ENCODE assay signal across 10 cellular contexts in genomic region chr12:46830731-46831334, GRCh38. TPM values are rescaled to one million over a fixed set of nuclear protein-coding genes. Genes with fewer than 3 reads are reported as not detected.
DNase-seq lines count a peak whose midpoint lies in the region; ATAC-seq, FAIRE-seq and TF ChIP-seq lines count a peak whose summit lies in the region.
"Had no signal": no experiment of that assay in that cellular context is flagged by ENCODE, and none has a peak within 500 bp of the region (broad histone marks: within the 10 kb centered on the region; RNA-seq: fewer than 3 reads in every experiment).

No MANE protein-coding gene starts in this region.

- peak overlapping the region; percentile 40 to 48 (median 42) for H3K4me3 ChIP-seq in mammary epithelial cell (replicated peaks in 1 of 3; ENCODE audit: insufficient read depth in 1 of 3, low read depth in 2 of 3, low read length in 3 of 3)
- peak overlapping the region; percentile 29 to 71 (median 50) for H3K4me3 ChIP-seq in keratinocyte (ENCODE audit: control insufficient read depth in 2 of 3, extremely low read depth in 1 of 3, insufficient read depth in 2 of 3, low read depth in 1 of 3, low read length in 3 of 3)
- H3K4me3 ChIP-seq: BLaER1 had no signal

- H2AFZ ChIP-seq in mammary epithelial cell (ENCODE audit: low read depth, low read length): peak overlapping the region; percentile 90
- H2AFZ ChIP-seq in keratinocyte (ENCODE audit: control insufficient read depth, low read length): peak overlapping the region; percentile 72

- H3K4me1 Mint-ChIP-seq in stimulated activated naive CD8-positive, alpha-beta T cell treated with anti-CD3 and anti-CD28 coated beads, Interleukin-15, amount 100 ng/mL, for 72 hours: peaks cover 23% of the 10 kb centered on the region

- in situ Hi-C loops in mammary epithelial cell (cut with MboI; ENCODE audit: low sequenced_read_pairs in 2 of 2): no loop called here

- dilution Hi-C loops in mammary epithelial cell (cut with HindIII; ENCODE audit: low sequenced_read_pairs) (no loop called here), keratinocyte (cut with MboI; ENCODE audit: extremely low pct_ligation_motif_present, low sequenced_read_pairs) (no loop called here)

- CTCF ChIA-PET in mammary epithelial cell (lab: Charles Lee; ENCODE audit: low non-redundant PET): interaction anchor here (0.7 kb wide), 1 partner anchor 275 kb away, joined by 3 read pairs; no protein-coding TSS in a partner anchor

- TF ChIP-seq CTCF in mammary epithelial cell (conservative IDR thresholded peaks at IDR 0.05 in 1 of 2, IDR thresholded peaks at IDR 0.05 in 1 of 2; ENCODE audit: extremely low read depth in 1 of 2, insufficient read depth in 1 of 2, low read depth in 1 of 2, low read length in 2 of 2) (no peak), keratinocyte (optimal IDR thresholded peaks at IDR 0.05 in 1 of 3, IDR thresholded peaks at IDR 0.05 in 1 of 3, conservative IDR thresholded peaks at IDR 0.05 in 1 of 3; ENCODE audit: extremely low read depth in 1 of 3, insufficient read depth in 2 of 3, low read length in 3 of 3) (no peak)

- no peak for FAIRE-seq in keratinocyte (lab: Jason Lieb, UNC)

- H3K9me1 ChIP-seq in keratinocyte (ENCODE audit: control insufficient read depth, extremely low read depth, insufficient read depth, low read length): no peaks in the 10 kb centered on the region

- H3K9me3 ChIP-seq in mammary epithelial cell (replicated peaks; ENCODE audit: insufficient read depth, low read length) (no peaks in the 10 kb centered on the region), keratinocyte (ENCODE audit: control insufficient read depth, low read depth, low read length) (no peaks in the 10 kb centered on the region)
- H3K9me3 ChIP-seq: adrenal gland had no signal

- H3K27ac Mint-ChIP-seq in stimulated activated naive CD8-positive, alpha-beta T cell treated with anti-CD3 and anti-CD28 coated beads, Interleukin-15, amount 100 ng/mL, for 72 hours: no peak overlapping the region

- DNase-seq in NCI-H510A treated with DMSO at 0.1 percent for 48 hours (lab: John Stamatoyannopoulos, UW): peak; percentile 47
- DNase-seq in NCI-H510A (lab: John Stamatoyannopoulos, UW): no peak
- peak; percentile 33 for DNase-seq in mammary epithelial cell
- DNase-seq in keratinocyte (ENCODE audit: low read depth, low spot score): no peak
- DNase-seq in stimulated activated naive CD8-positive, alpha-beta T cell treated with anti-CD3 and anti-CD28 coated beads, Interleukin-15, amount 100 ng/mL, for 72 hours: no peak
- no peak for DNase-seq in NCI-H526 (lab: John Stamatoyannopoulos, UW)
- no peak for DNase-seq in occipital lobe (lab: John Stamatoyannopoulos, UW)
- no peak for DNase-seq in NCI-H2171 treated with DMSO at 0.1 percent for 48 hours (lab: John Stamatoyannopoulos, UW)

- intact Hi-C loops in mammary epithelial cell (cut with micrococcal nuclease): loop anchor here (5.0 kb wide), 1 partner anchor 154 kb away; no protein-coding TSS in a partner anchor

- H3K27me3 ChIP-seq in mammary epithelial cell (ENCODE audit: insufficient read depth, low read length): no peaks in the 10 kb centered on the region
- peaks cover 11% of the 10 kb centered on the region for H3K27me3 ChIP-seq in keratinocyte (ENCODE audit: control insufficient read depth, extremely low read depth, insufficient read depth, low read length)
- H3K27me3 ChIP-seq: BLaER1 had no signal

- H3K36me3 ChIP-seq in mammary epithelial cell (ENCODE audit: insufficient read depth, low read length) (no peaks in the 10 kb centered on the region), keratinocyte (ENCODE audit: control insufficient read depth in 2 of 2, extremely low read depth in 1 of 2, insufficient read depth in 2 of 2, low read length in 2 of 2) (no peaks in the 10 kb centered on the region)
- H3K36me3 ChIP-seq: adrenal gland, BLaER1 had no signal

- H3K4me1 ChIP-seq in mammary epithelial cell (ENCODE audit: insufficient read depth, low read length): peaks cover 18% of the 10 kb centered on the region
- peaks cover 13% of the 10 kb centered on the region for H3K4me1 ChIP-seq in keratinocyte (ENCODE audit: control insufficient read depth, extremely low read depth, insufficient read depth, low read length)
- H3K4me1 ChIP-seq: BLaER1 had no signal

- H3K9me3 Mint-ChIP-seq in stimulated activated naive CD8-positive, alpha-beta T cell treated with anti-CD3 and anti-CD28 coated beads, Interleukin-15, amount 100 ng/mL, for 72 hours: no peaks in the 10 kb centered on the region

- peak overlapping the region; percentile 99 for H3K4me2 ChIP-seq in mammary epithelial cell (ENCODE audit: insufficient read depth, low read depth, low read length)
- peak overlapping the region; percentile 99 for H3K4me2 ChIP-seq in keratinocyte (ENCODE audit: control insufficient read depth, extremely low read depth, insufficient read depth, low read depth, low read length)
- H3K4me2 ChIP-seq: BLaER1 had no signal

- H3K79me2 ChIP-seq in mammary epithelial cell (ENCODE audit: insufficient read depth, low read length): no peaks in the 10 kb centered on the region
- no peaks in the 10 kb centered on the region for H3K79me2 ChIP-seq in keratinocyte (ENCODE audit: control insufficient read depth, insufficient read depth, low read length)

- peaks cover 72% of the 10 kb centered on the region for H3K27me3 Mint-ChIP-seq in stimulated activated naive CD8-positive, alpha-beta T cell treated with anti-CD3 and anti-CD28 coated beads, Interleukin-15, amount 100 ng/mL, for 72 hours

- H4K20me1 ChIP-seq in mammary epithelial cell (ENCODE audit: insufficient read depth, low read length): no peaks in the 10 kb centered on the region
- H4K20me1 ChIP-seq in keratinocyte (ENCODE audit: control insufficient read depth, extremely low read depth, insufficient read depth, low read length): no peaks in the 10 kb centered on the region
- H4K20me1 ChIP-seq: BLaER1 had no signal

- no peak overlapping the region for H3K9ac ChIP-seq in mammary epithelial cell (ENCODE audit: insufficient read depth, low read length)
- H3K9ac ChIP-seq in keratinocyte (ENCODE audit: control insufficient read depth, extremely low read depth, insufficient read depth, low read length): peak overlapping the region; percentile 48
- H3K9ac ChIP-seq: BLaER1 had no signal

- BruUV-seq in mammary epithelial cell (replicated peaks; lab: Mats Ljungman, UMichigan): no TSS peak

- ATAC-seq in stimulated activated naive CD8-positive, alpha-beta T cell treated with anti-CD3 and anti-CD28 coated beads, Interleukin-15, amount 100 ng/mL, for 72 hours: peak; percentile 60

- H3K27ac ChIP-seq in mammary epithelial cell (ENCODE audit: insufficient read depth, low read depth, low read length) (no peak overlapping the region), keratinocyte (ENCODE audit: control insufficient read depth, insufficient read depth, low read length) (no peak overlapping the region)
- H3K27ac ChIP-seq: adrenal gland, BLaER1 had no signal

- H3K4me3 Mint-ChIP-seq in stimulated activated naive CD8-positive, alpha-beta T cell treated with anti-CD3 and anti-CD28 coated beads, Interleukin-15, amount 100 ng/mL, for 72 hours: peak overlapping the region; percentile 73 to 79

- WGBS in mammary epithelial cell (ENCODE audit: low coverage, missing lambda C conversion rate): 13% methylated on average over 7 of the region's 28 CpGs

RNA-seq across cellular contexts. Expression of gene SLC38A4, which starts 5.0 kb away (rescaled TPM):
- total RNA-seq in mammary epithelial cell (under 1 TPM; 0.09 to 0.17 TPM), occipital lobe (0.94 TPM)
- polyA plus RNA-seq in mammary epithelial cell (0.18 TPM), keratinocyte (0.29 to 0.72 TPM (median 0.37 TPM) in 3 replicates)
- polyA minus RNA-seq in mammary epithelial cell (not detected), keratinocyte (0.13 to 0.82 TPM (median 0.46 TPM) in 3 replicates)
- polyA plus RNA-seq in keratinocyte (2011; ENCODE audit: low read depth): not detected
- 0.65 and 1.1 TPM in 2 replicates for polyA plus RNA-seq in keratinocyte (2011; cell fraction: cytosol; rRNA removed)
- polyA plus RNA-seq in keratinocyte (2011; cell fraction: nucleus; rRNA removed): 1.1 TPM in 2 replicates
- polyA plus RNA-seq in keratinocyte (2012; ENCODE audit: low replicate concordance): 0.18 and 0.29 TPM in 2 replicates
- not detected for polyA minus RNA-seq in keratinocyte (2011; cell fraction: cytosol; rRNA and poly(A)+ RNA removed)
- polyA minus RNA-seq in keratinocyte (2011; cell fraction: nucleus; rRNA and poly(A)+ RNA removed): 0.32 and 0.62 TPM in 2 replicates

Comparison
In these comparisons a context has a peak if more than half of its experiments do, and no peak if none do; other contexts are left out.
1. DNase-seq: peak in NCI-H510A treated with DMSO at 0.1 percent for 48 hours (single experiment) and mammary epithelial cell (single experiment); none in NCI-H510A (single experiment), keratinocyte (single experiment), stimulated activated naive CD8-positive, alpha-beta T cell treated with anti-CD3 and anti-CD28 coated beads, Interleukin-15, amount 100 ng/mL, for 72 hours (0 of 2), NCI-H526 (0 of 2), occipital lobe (single experiment) and NCI-H2171 treated with DMSO at 0.1 percent for 48 hours (single experiment).